Comparison of ENCODE assay signal across 27 cellular contexts in the genomic region with DNA sequence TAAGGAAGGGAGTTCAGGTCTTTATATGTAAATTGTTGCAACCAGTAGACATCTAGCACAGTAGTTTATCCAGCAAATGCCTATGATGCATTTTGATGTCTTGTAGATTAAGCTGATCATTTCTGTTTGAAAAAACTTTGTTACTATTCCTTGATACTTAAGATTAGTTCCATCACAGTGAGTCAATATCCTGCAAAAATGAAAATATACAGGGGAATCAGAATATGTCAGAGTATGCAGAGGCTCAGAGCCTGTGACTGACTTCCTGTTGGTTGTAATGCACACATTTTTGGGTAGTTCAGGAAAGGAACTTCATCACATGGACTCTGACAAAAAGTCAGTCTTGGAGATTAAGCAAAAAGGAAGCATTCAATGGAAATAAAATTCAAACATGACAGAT.
"Had no signal": no experiment of that assay in that cellular context is flagged by ENCODE, and none has a peak within 500 bp of the region (broad histone marks: within the 10 kb centered on the region; RNA-seq: fewer than 3 reads in every experiment).

No MANE protein-coding gene starts in this region.

- H3K4me3 ChIP-seq: ascending aorta, cardiac muscle cell had no signal

- DNase-seq: activated B cell treated with CpG ODN at 0.5 μM for 24 hours; activated CD4-positive, alpha-beta memory T cell treated with anti-CD3 and anti-CD28 coated beads, Interleukin-2, amount 10 ng/mL, durations not matched to agents 7 days and 5 days; activated CD4-positive, alpha-beta T cell treated with anti-CD3 and anti-CD28 coated beads for 48 hours; activated CD4-positive, alpha-beta T cell treated with anti-CD3 and anti-CD28 coated beads, Interleukin-2, amount 10 ng/mL, durations not matched to agents 7 days and 5 days; activated CD4-positive, alpha-beta T cell treated with anti-CD3 and anti-CD28 coated beads, Interleukin-2, amount 50 U/mL, for 48 hours; activated CD4-positive, CD25-positive, alpha-beta regulatory T cell treated with anti-CD3 and anti-CD28 coated beads, Interleukin-2, amount 50 U/mL, for 72 hours; activated CD8-positive, alpha-beta memory T cell treated with anti-CD3 and anti-CD28 coated beads for 24 hours; activated CD8-positive, alpha-beta memory T cell treated with anti-CD3 and anti-CD28 coated beads, Interleukin-2, amount 10 ng/mL, durations not matched to agents 7 days and 5 days; activated CD8-positive, alpha-beta memory T cell treated with anti-CD3 and anti-CD28 coated beads, Interleukin-2, amount 50 U/mL, for 48 hours; activated CD8-positive, alpha-beta T cell treated with anti-CD3 and anti-CD28 coated beads, Interleukin-2, amount 10 ng/mL, durations not matched to agents 7 days and 5 days; activated effector memory CD4-positive, alpha-beta T cell treated with Interleukin-2 at 50 U/mL for 16 hours; activated gamma-delta T cell; activated naive CD4-positive, alpha-beta T cell treated with anti-CD3 and anti-CD28 coated beads, Interleukin-2, amount 10 ng/mL, durations not matched to agents 7 days and 5 days; activated naive CD4-positive, alpha-beta T cell treated with Interleukin-2 at 50 U/mL for 16 hours; activated naive CD8-positive, alpha-beta T cell treated with anti-CD3 and anti-CD28 coated beads, Interleukin-2, amount 10 ng/mL, durations not matched to agents 7 days and 5 days; activated naive CD8-positive, alpha-beta T cell treated with anti-CD3 and anti-CD28 coated beads, Interleukin-2, amount 50 U/mL, for 24 hours; activated T-cell treated with anti-CD3 and anti-CD28 coated beads, Interleukin-2, amount 50 U/mL, for 24 hours; activated T-cell treated with anti-CD3 and anti-CD28 coated beads, Interleukin-2, amount 50 U/mL, for 48 hours; amygdala; anterior cingulate cortex; caudate nucleus; cerebellar nuclear complex; T-helper 1 cell; T-helper 2 cell; T-helper 9 cell had no signal
